ENCODE assay signal across 8 cellular contexts in genomic region chr11:67420147-67420645, GRCh38. TPM values are rescaled to one million over a fixed set of nuclear protein-coding genes. Genes with fewer than 3 reads are reported as not detected.
DNase-seq lines count a peak whose midpoint lies in the region; ATAC-seq, FAIRE-seq and TF ChIP-seq lines count a peak whose summit lies in the region.

No MANE protein-coding gene starts in this region.

- H3K9ac ChIP-seq in PC-3 (ENCODE audit: low read length) (peak overlapping the region; percentile 62; the same call in 1 of the 2 replicates), endocrine pancreas (ENCODE audit: control insufficient read depth, insufficient read depth, low read length) (peak overlapping the region; percentile 44)

- no peaks in the 10 kb centered on the region for H3K9me2 ChIP-seq in PC-3 (replicated peaks; ENCODE audit: low read length)

- intact Hi-C loops in CD4-positive, alpha-beta memory T cell (cut with micrococcal nuclease): no loop called here
- intact Hi-C loops in PC-3 (cut with micrococcal nuclease): no loop called here

- no peaks in the 10 kb centered on the region for H3K9me3 ChIP-seq in CD4-positive, alpha-beta memory T cell (ENCODE audit: control insufficient read depth in 1 of 2, low read length in 2 of 2)
- no peaks in the 10 kb centered on the region for H3K9me3 ChIP-seq in PC-3 (ENCODE audit: low read length)
- H3K9me3 ChIP-seq in endocrine pancreas (ENCODE audit: control insufficient read depth, low read length): no peaks in the 10 kb centered on the region
- H3K9me3 ChIP-seq in osteoblast (ENCODE audit: low read depth, low read length): no peaks in the 10 kb centered on the region

- no peaks in the 10 kb centered on the region for H3K79me2 ChIP-seq in PC-3 (ENCODE audit: low read length)
- no peaks in the 10 kb centered on the region for H3K79me2 ChIP-seq in osteoblast (ENCODE audit: insufficient read depth, low read length)

- H3F3A ChIP-seq in PC-3 (ENCODE audit: low read length, unreplicated experiment): no peaks in the 10 kb centered on the region

- H3K4me1 ChIP-seq in CD4-positive, alpha-beta memory T cell (ENCODE audit: insufficient read depth, low read length): peaks cover 56% of the 10 kb centered on the region
- H3K4me1 ChIP-seq in PC-3 (ENCODE audit: insufficient read depth, low read length): peaks cover 13% of the 10 kb centered on the region; the same call in 1 of the 2 replicates
- H3K4me1 ChIP-seq in endocrine pancreas (ENCODE audit: control insufficient read depth, insufficient read depth, low read length): no peaks in the 10 kb centered on the region
- peaks cover 3% of the 10 kb centered on the region for H3K4me1 ChIP-seq in osteoblast (ENCODE audit: insufficient read depth, low read length)

- BruUV-seq in PC-3 (replicated peaks; lab: Mats Ljungman, UMichigan): no TSS peak

- POLR2A ChIA-PET in CD4-positive, alpha-beta memory T cell (lab: Charles Lee; ENCODE audit: partially characterized antibody): interaction anchor here (0.5 to 31.8 kb wide), 17 partner anchors 8 to 85 kb away, joined by 3 to 2262 read pairs (median 6); partner anchors contain the start of genes AIP, CORO1B, PITPNM1 and POLD4
- POLR2A ChIA-PET in PC-3 (lab: Charles Lee; ENCODE audit: unreplicated experiment): interaction anchor here (1.2 kb wide), 1 partner anchor 19 kb away, joined by 5 read pairs; the partner anchor contains the start of gene PPP1CA

- peak overlapping the region in 1 of 2 donors; percentile 69 for H3K4me3 ChIP-seq in CD4-positive, alpha-beta memory T cell (ENCODE audit: low read length in 2 of 2)
- peak overlapping the region; percentile 73 for H3K4me3 ChIP-seq in PC-3 (ENCODE audit: low read length)
- H3K4me3 ChIP-seq in endocrine pancreas (ENCODE audit: control insufficient read depth, insufficient read depth, low read length): no peak overlapping the region
- H3K4me3 ChIP-seq in osteoblast (ENCODE audit: insufficient read depth, low read length): peak overlapping the region; percentile 75

- no peak for DNase-seq in CD4-positive, alpha-beta memory T cell
- DNase-seq in PC-3 (no peak), osteoblast (ENCODE audit: insufficient read length, low spot score, missing footprints) (no peak), Ammon's horn (ENCODE audit: low spot score) (no peak), NCI-H2196 treated with DMSO at 0.1 percent for 48 hours (lab: John Stamatoyannopoulos, UW; ENCODE audit: unreplicated experiment) (no peak), RCC 7860 (ENCODE audit: low spot score) (no peak), NCI-H526 treated with DMSO at 0.1 percent for 48 hours (lab: John Stamatoyannopoulos, UW) (no peak)

- no peaks in the 10 kb centered on the region for H3K27me3 ChIP-seq in CD4-positive, alpha-beta memory T cell (ENCODE audit: insufficient read depth, low read length)
- H3K27me3 ChIP-seq in PC-3 (ENCODE audit: low read length) (no peaks in the 10 kb centered on the region), endocrine pancreas (ENCODE audit: control insufficient read depth, insufficient read depth, low read length) (no peaks in the 10 kb centered on the region), osteoblast (ENCODE audit: insufficient read depth, low read length) (peaks cover 1% of the 10 kb centered on the region)

- CTCF ChIA-PET in CD4-positive, alpha-beta memory T cell (lab: Charles Lee; ENCODE audit: partially characterized antibody): interaction anchor here (1.3 to 6.4 kb wide), 4 partner anchors 13 to 48 kb away, joined by 3 to 63 read pairs (median 6); partner anchors contain the start of genes PPP1CA, TBC1D10C and TMEM134
- CTCF ChIA-PET in PC-3 (lab: Charles Lee): interaction anchor here (1.7 kb wide), 1 partner anchor 18 kb away, joined by 6 read pairs; the partner anchor contains the start of gene PPP1CA

- no peak for FAIRE-seq in RCC 7860 (lab: Jason Lieb, UNC)

- no peaks in the 10 kb centered on the region for H3K36me3 ChIP-seq in CD4-positive, alpha-beta memory T cell (ENCODE audit: insufficient read depth, low read length)
- no peaks in the 10 kb centered on the region for H3K36me3 ChIP-seq in PC-3 (ENCODE audit: low read depth, low read length)
- no peaks in the 10 kb centered on the region for H3K36me3 ChIP-seq in endocrine pancreas (ENCODE audit: control insufficient read depth, insufficient read depth, low read length)
- no peaks in the 10 kb centered on the region for H3K36me3 ChIP-seq in osteoblast (ENCODE audit: insufficient read depth, low read length)

- no peaks in the 10 kb centered on the region for H3K9me3 Mint-ChIP-seq in CD4-positive, alpha-beta memory T cell

- H3K4me3 Mint-ChIP-seq in CD4-positive, alpha-beta memory T cell: peak overlapping the region; percentile 82 to 88 (median 86)

- H2AFZ ChIP-seq in PC-3 (ENCODE audit: low read length) (peak overlapping the region; percentile 85; the same call in 1 of the 2 replicates), osteoblast (ENCODE audit: low read length) (no peak overlapping the region)

- TF ChIP-seq CTCF in PC-3 (conservative IDR thresholded peaks at IDR 0.05; ENCODE audit: low read depth, low read length) (no peak), osteoblast (IDR thresholded peaks at IDR 0.05; ENCODE audit: extremely low read depth, low read depth, low read length) (no peak)

- peak overlapping the region; percentile 66 for H3K27ac ChIP-seq in CD4-positive, alpha-beta memory T cell (ENCODE audit: low read depth, low read length)
- H3K27ac ChIP-seq in PC-3 (ENCODE audit: low read length) (no peak overlapping the region), osteoblast (ENCODE audit: low read depth, low read length) (no peak overlapping the region)

- no peak for ATAC-seq in PC-3

- H3K4me1 Mint-ChIP-seq in CD4-positive, alpha-beta memory T cell: peaks cover 29 to 65% (median 48%) of the 10 kb centered on the region in 4 donors

- no peaks in the 10 kb centered on the region for H4K20me1 ChIP-seq in PC-3 (ENCODE audit: low read length)
- H4K20me1 ChIP-seq in osteoblast (ENCODE audit: insufficient read depth, low read length): peaks cover 5% of the 10 kb centered on the region

- peak overlapping the region; percentile 52 to 92 (median 88) for H3K27ac Mint-ChIP-seq in CD4-positive, alpha-beta memory T cell

- H3K27me3 Mint-ChIP-seq in CD4-positive, alpha-beta memory T cell: no peaks in the 10 kb centered on the region

- H3K36me3 Mint-ChIP-seq in CD4-positive, alpha-beta memory T cell: no peaks in the 10 kb centered on the region

- peak overlapping the region; percentile 90 for H3K4me2 ChIP-seq in PC-3 (ENCODE audit: low read length)
- H3K4me2 ChIP-seq in osteoblast (ENCODE audit: insufficient read depth, low read length): peak overlapping the region; percentile 69

RNA-seq across cellular contexts. Expression of gene CARNS1, which starts 4.7 kb away (rescaled TPM):
- total RNA-seq in CD4-positive, alpha-beta memory T cell: 1 to 10 TPM; 2.3 to 3.3 TPM
- polyA plus RNA-seq in CD4-positive, alpha-beta memory T cell: under 1 TPM; 0.45 to 0.81 TPM
- total RNA-seq in PC-3 (2014; rRNA removed): 0.22 TPM in 1 of 2 replicates, not detected in the other
- under 0.01 TPM in 2 replicates for total RNA-seq in osteoblast

RNA-seq across cellular contexts. Expression of gene RPS6KB2, which starts 8.1 kb away (rescaled TPM):
- 10 to 100 TPM; 78.1 to 79.9 TPM for total RNA-seq in CD4-positive, alpha-beta memory T cell
- 10 to 100 TPM; 55.2 to 58.3 TPM for polyA plus RNA-seq in CD4-positive, alpha-beta memory T cell
- total RNA-seq in PC-3 (2014; rRNA removed): 170 and 208 TPM in 2 replicates
- 33.9 and 36.9 TPM in 2 replicates for total RNA-seq in osteoblast

RNA-seq across cellular contexts. Expression of gene TBC1D10C, which starts 16.3 kb away (rescaled TPM):
- total RNA-seq in CD4-positive, alpha-beta memory T cell: 100 to 1,000 TPM; 371 to 382 TPM
- 100 to 1,000 TPM; 316 to 331 TPM for polyA plus RNA-seq in CD4-positive, alpha-beta memory T cell
- total RNA-seq in PC-3 (2014; rRNA removed) (not detected in 2 replicates), osteoblast (not detected in 2 replicates)

RNA-seq across cellular contexts. Expression of gene PTPRCAP, which starts 17.3 kb away (rescaled TPM):
- 100 to 1,000 TPM; 208 to 228 TPM for total RNA-seq in CD4-positive, alpha-beta memory T cell
- polyA plus RNA-seq in CD4-positive, alpha-beta memory T cell: 100 to 1,000 TPM; 613 TPM
- total RNA-seq in PC-3 (2014; rRNA removed): 0.15 and 0.29 TPM in 2 replicates
- total RNA-seq in osteoblast: under 0.01 and 0.36 TPM in 2 replicates

RNA-seq across cellular contexts. Expression of gene PPP1CA, which starts 18.5 kb away (rescaled TPM):
- total RNA-seq in CD4-positive, alpha-beta memory T cell: 100 to 1,000 TPM; 159 to 161 TPM
- polyA plus RNA-seq in CD4-positive, alpha-beta memory T cell: 100 to 1,000 TPM; 474 to 774 TPM
- total RNA-seq in PC-3 (2014; rRNA removed) (449 and 477 TPM in 2 replicates), osteoblast (161 and 169 TPM in 2 replicates)

Comparison
In these comparisons a context has a peak if more than half of its experiments do, and no peak if none do; other contexts are left out.
1. RNA of gene TBC1D10C, which starts 16.3 kb away (total RNA-seq): 371 to 382 TPM in CD4-positive, alpha-beta memory T cell; not detected in PC-3 and not detected in osteoblast; every median in the first group is over 100 times any median in the second.